In genomic region chr9:10268500-10269485, GRCh38 we compare ENCODE assay signal across 1 cellular context.
TF ChIP-seq lines count a peak whose summit lies in the region.

No MANE protein-coding gene starts in this region.

TF ChIP-seq in GM23338, 12 proteins besides CTCF, POLR2A, EP300 and RAD21 (continued from another document):
- TF ChIP-seq ETS1 (IDR thresholded peaks at IDR 0.05) (no peak), POLR2AphosphoS5 (IDR thresholded peaks at IDR 0.05; ENCODE audit: low read depth) (no peak), EZH2 (IDR thresholded peaks at IDR 0.05; ENCODE audit: low read depth, unreplicated experiment) (no peak), ZNF331 (CRISPR knock-in tag; IDR thresholded peaks at IDR 0.05; ENCODE audit: low read depth) (no peak)
